Comparison of ENCODE assay signal across 22 cellular contexts in the genomic region with DNA sequence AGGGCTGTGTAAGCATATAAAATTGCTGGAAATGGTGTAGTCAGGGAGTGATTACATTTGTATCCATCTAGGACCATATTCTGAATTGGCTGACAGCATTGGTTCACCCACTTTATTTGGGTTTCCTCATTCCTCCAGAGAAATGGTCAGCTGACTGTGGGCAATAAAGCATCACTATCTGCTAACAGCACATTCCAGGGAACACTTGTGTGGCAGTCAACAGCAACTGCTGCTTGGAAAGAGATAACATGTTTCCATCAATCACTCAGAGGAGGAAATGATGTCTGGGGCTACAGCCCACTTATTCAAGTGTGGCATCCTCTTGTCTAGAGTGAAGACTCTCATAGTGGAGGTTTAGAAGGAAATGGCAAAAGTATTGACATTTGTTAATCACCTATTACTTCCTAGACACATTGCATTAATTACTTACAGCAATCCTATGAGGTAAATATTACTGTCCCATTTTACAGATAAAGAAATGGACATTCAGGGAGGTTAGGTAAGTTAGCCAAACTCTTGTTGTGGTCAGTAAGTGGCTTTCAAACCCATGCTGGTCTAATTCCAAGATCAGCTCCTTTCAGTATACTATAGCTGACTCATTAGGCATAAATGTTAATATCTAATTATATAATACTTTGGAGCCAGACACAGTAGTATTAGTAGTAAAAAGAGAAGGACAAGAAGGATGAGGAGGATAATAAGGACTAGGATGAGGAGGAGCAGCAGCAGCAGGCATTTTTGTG.
A peak's percentile ranks its signal among the peaks of the same experiment; 100 is the strongest.
DNase-seq lines count a peak whose midpoint lies in the region; ATAC-seq, FAIRE-seq and TF ChIP-seq lines count a peak whose summit lies in the region.
"Had no signal": no experiment of that assay in that cellular context is flagged by ENCODE, and none has a peak within 500 bp of the region (broad histone marks: within the 10 kb centered on the region; RNA-seq: fewer than 3 reads in every experiment).

No MANE protein-coding gene starts in this region.

- CTCF ChIA-PET in K562 (lab: Yijun Ruan, JAX; ENCODE audit: low intra/inter-chr PET ratio), result no interaction called here

- peak; percentile 97 for TF ChIP-seq EP300 in K562 (IDR thresholded peaks at IDR 0.05; ENCODE audit: low read length)

- peak overlapping the region; percentile 25; the same call in 1 of the 2 replicates for H3K4me2 ChIP-seq in K562 (ENCODE audit: insufficient read depth, low read length)
- H3K4me2 ChIP-seq: neural progenitor cell had no signal

- no peak overlapping the region for H3K27ac Mint-ChIP-seq in HFFc6
- H3K27ac Mint-ChIP-seq: CD8-positive, alpha-beta T cell; memory B cell; neural progenitor cell; stimulated activated naive CD8-positive, alpha-beta T cell treated with anti-CD3 and anti-CD28 coated beads, Interleukin-15, Interleukin-2, amounts not matched to agents 100 ng/mL and 50 ng/mL, for 24 hours had no signal

- in situ Hi-C loops in K562 (cut with MboI), result no loop called here

- no peak for TF ChIP-seq CTCF in HFFc6 (IDR thresholded peaks at IDR 0.05)
- no peak for TF ChIP-seq CTCF in K562 (IDR thresholded peaks at IDR 0.05 in 2 of 3, conservative IDR thresholded peaks at IDR 0.05 in 1 of 3; ENCODE audit: insufficient read depth in 2 of 3, low read depth in 1 of 3, low read length in 3 of 3)

- TF ChIP-seq POLR2A in K562 (conservative IDR thresholded peaks at IDR 0.05), result no peak

- H3K4me1 Mint-ChIP-seq in HFFc6 (ENCODE audit: low read depth), result peaks cover 21% of the 10 kb centered on the region
- H3K4me1 Mint-ChIP-seq: memory B cell had no signal

- H3K79me2 ChIP-seq in K562 (ENCODE audit: control insufficient read depth, insufficient read depth, low read length), result no peaks in the 10 kb centered on the region

- peak; percentile 92 for FAIRE-seq in K562 (lab: Jason Lieb, UNC)
- FAIRE-seq: keratinocyte had no signal

- no peaks in the 10 kb centered on the region for H3K36me3 Mint-ChIP-seq in HFFc6 (ENCODE audit: low read depth)
- H3K36me3 Mint-ChIP-seq: CD8-positive, alpha-beta T cell; memory B cell; neural progenitor cell had no signal

- H3K9me3 Mint-ChIP-seq in HFFc6, result no peaks in the 10 kb centered on the region
- H3K9me3 Mint-ChIP-seq: CD8-positive, alpha-beta T cell; memory B cell; neural progenitor cell; stimulated activated naive CD8-positive, alpha-beta T cell treated with anti-CD3 and anti-CD28 coated beads, Interleukin-15, Interleukin-2, amounts not matched to agents 100 ng/mL and 50 ng/mL, for 24 hours had no signal

- no peaks in the 10 kb centered on the region for H3K9me1 ChIP-seq in K562 (ENCODE audit: control insufficient read depth, insufficient read depth, low read length)

- no peak overlapping the region for H3K9ac ChIP-seq in K562 (ENCODE audit: insufficient read depth in 1 of 2, low read depth in 2 of 2, low read length in 2 of 2)
- H3K9ac ChIP-seq: neural progenitor cell had no signal

- intact Hi-C loops in K562 (cut with micrococcal nuclease), result no loop called here

- no peak overlapping the region for H3K4me3 ChIP-seq in K562
- H3K4me3 ChIP-seq: colonic mucosa, neural progenitor cell had no signal

- DNase-seq in A172 (ENCODE audit: low spot score) (peak; percentile 4), HFFc6 (peak; percentile 19), K562 (ENCODE audit: extremely low read depth in 1 of 4, low spot score in 3 of 4) (peak; percentile 36 to 81 (median 52)), hepatic stellate cell (ENCODE audit: low spot score) (peak; percentile 8), iPS-NIHi7 (ENCODE audit: extremely low spot score) (no peak), NCI-H2196 (lab: John Stamatoyannopoulos, UW; ENCODE audit: unreplicated experiment) (no peak)
- DNase-seq: ACHN; activated CD4-positive, alpha-beta T cell treated with anti-CD3 and anti-CD28 coated beads for 4 hours; activated CD8-positive, alpha-beta memory T cell treated with anti-CD3 and anti-CD28 coated beads, Interleukin-2, amount 50 U/mL, for 4 hours; activated effector memory CD4-positive, alpha-beta T cell treated with anti-CD3 and anti-CD28 coated beads, Interleukin-2, amount 50 U/mL, for 16 hours; CD8-positive, alpha-beta T cell; colonic mucosa; NCI-H187 treated with DMSO at 0.1 percent for 48 hours; NCI-H526 treated with DMSO at 0.1 percent for 48 hours; PC-3; T-helper 9 cell had no signal

- BruUV-seq in K562 (replicated peaks; lab: Mats Ljungman, UMichigan), result no TSS peak

- no peaks in the 10 kb centered on the region for H3K36me3 ChIP-seq in K562 (ENCODE audit: control insufficient read depth, insufficient read depth, low read length)
- H3K36me3 ChIP-seq: colonic mucosa, neural progenitor cell had no signal

- POLR2A ChIA-PET in K562 (lab: Yijun Ruan, JAX), result interaction anchor here (0.7 kb wide), 1 partner anchor 12 kb away, joined by 3 read pairs; no protein-coding TSS in a partner anchor

- TF ChIP-seq RAD21 in K562 (CRISPR knock-in tag; conservative IDR thresholded peaks at IDR 0.05 in 1 of 2, IDR thresholded peaks at IDR 0.05 in 1 of 2), result no peak

- no peak overlapping the region for H2AFZ ChIP-seq in K562 (ENCODE audit: low read depth, low read length)
- H2AFZ ChIP-seq: neural progenitor cell had no signal

- no peaks in the 10 kb centered on the region for H3K27me3 Mint-ChIP-seq in HFFc6 (ENCODE audit: insufficient read depth)
- H3K27me3 Mint-ChIP-seq: stimulated activated naive CD8-positive, alpha-beta T cell treated with anti-CD3 and anti-CD28 coated beads, Interleukin-15, Interleukin-2, amounts not matched to agents 100 ng/mL and 50 ng/mL, for 24 hours had no signal

- ATAC-seq in K562 (peak; percentile 94), GM21717 (IDR thresholded peaks at IDR 0.05; ENCODE audit: unreplicated experiment) (no peak), HG03095 (IDR thresholded peaks at IDR 0.05; ENCODE audit: unreplicated experiment) (no peak)
- ATAC-seq: CD8-positive, alpha-beta T cell; PC-3 had no signal

- H3K4me1 ChIP-seq in K562 (replicated peaks in 1 of 2; ENCODE audit: control insufficient read depth in 2 of 2, insufficient read depth in 2 of 2, low read length in 2 of 2), result peaks cover 5 to 23% of the 10 kb centered on the region in 2 experiments; a peak in 4 of 5 replicates
- H3K4me1 ChIP-seq: colonic mucosa had no signal

- H4K20me1 ChIP-seq in K562 (replicated peaks; ENCODE audit: control insufficient read depth, insufficient read depth, low read length), result no peaks in the 10 kb centered on the region

- H3K4me3 Mint-ChIP-seq in HFFc6, result no peak overlapping the region
- H3K4me3 Mint-ChIP-seq: CD8-positive, alpha-beta T cell; memory B cell; neural progenitor cell; stimulated activated naive CD8-positive, alpha-beta T cell treated with anti-CD3 and anti-CD28 coated beads, Interleukin-15, Interleukin-2, amounts not matched to agents 100 ng/mL and 50 ng/mL, for 24 hours had no signal

- H3K9me3 ChIP-seq in K562 (replicated peaks; ENCODE audit: control insufficient read depth, insufficient read depth, low read depth, low read length), result no peaks in the 10 kb centered on the region
- H3K9me3 ChIP-seq: colonic mucosa had no signal

- H3K27me3 ChIP-seq in K562 (ENCODE audit: control insufficient read depth in 2 of 2, insufficient read depth in 2 of 2, low read length in 2 of 2), result no peaks in the 10 kb centered on the region
- H3K27me3 ChIP-seq: colonic mucosa, neural progenitor cell had no signal

- no peak overlapping the region for H3K27ac ChIP-seq in K562 (ENCODE audit: extremely low read depth, low read depth, low read length)
- H3K27ac ChIP-seq: colonic mucosa, neural progenitor cell had no signal

TF ChIP-seq in K562, 482 proteins besides CTCF, POLR2A, EP300 and RAD21 (continues in another document):
- TF ChIP-seq, protein P1, sequence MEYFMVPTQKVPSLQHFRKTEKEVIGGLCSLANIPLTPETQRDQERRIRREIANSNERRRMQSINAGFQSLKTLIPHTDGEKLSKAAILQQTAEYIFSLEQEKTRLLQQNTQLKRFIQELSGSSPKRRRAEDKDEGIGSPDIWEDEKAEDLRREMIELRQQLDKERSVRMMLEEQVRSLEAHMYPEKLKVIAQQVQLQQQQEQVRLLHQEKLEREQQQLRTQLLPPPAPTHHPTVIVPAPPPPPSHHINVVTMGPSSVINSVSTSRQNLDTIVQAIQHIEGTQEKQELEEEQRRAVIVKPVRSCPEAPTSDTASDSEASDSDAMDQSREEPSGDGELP (CRISPR knock-in tag; IDR thresholded peaks at IDR 0.05; ENCODE audit: borderline replicate concordance), result peak; percentile 82; the same call in 1 of the 2 replicates
- TF ChIP-seq MTA2 (IDR thresholded peaks at IDR 0.05; ENCODE audit: low read depth) (peak; percentile 98), PYGO2 (tag; IDR thresholded peaks at IDR 0.05) (no peak), KAT2B (IDR thresholded peaks at IDR 0.05; ENCODE audit: low read depth, low read length) (no peak), TEAD1 (CRISPR knock-in tag; IDR thresholded peaks at IDR 0.05) (peak; percentile 95 to 96), BACH1 (tag; IDR thresholded peaks at IDR 0.05) (no peak), ZFP30 (CRISPR knock-in tag; IDR thresholded peaks at IDR 0.05; ENCODE audit: borderline replicate concordance) (no peak), TRIM24 (IDR thresholded peaks at IDR 0.05) (peak; percentile 90 to 94)
- TF ChIP-seq, protein P2, sequence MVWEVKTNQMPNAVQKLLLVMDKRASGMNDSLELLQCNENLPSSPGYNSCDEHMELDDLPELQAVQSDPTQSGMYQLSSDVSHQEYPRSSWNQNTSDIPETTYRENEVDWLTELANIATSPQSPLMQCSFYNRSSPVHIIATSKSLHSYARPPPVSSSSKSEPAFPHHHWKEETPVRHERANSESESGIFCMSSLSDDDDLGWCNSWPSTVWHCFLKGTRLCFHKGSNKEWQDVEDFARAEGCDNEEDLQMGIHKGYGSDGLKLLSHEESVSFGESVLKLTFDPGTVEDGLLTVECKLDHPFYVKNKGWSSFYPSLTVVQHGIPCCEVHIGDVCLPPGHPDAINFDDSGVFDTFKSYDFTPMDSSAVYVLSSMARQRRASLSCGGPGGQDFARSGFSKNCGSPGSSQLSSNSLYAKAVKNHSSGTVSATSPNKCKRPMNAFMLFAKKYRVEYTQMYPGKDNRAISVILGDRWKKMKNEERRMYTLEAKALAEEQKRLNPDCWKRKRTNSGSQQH (CRISPR knock-in tag; IDR thresholded peaks at IDR 0.05), result 0 out of 2 replicates have a peak, but pooled peaks have one; percentile 16

Comparison
In these comparisons a context has a peak if more than half of its experiments do, and no peak if none do; other contexts are left out.
1. DNase-seq: peak in A172 (single experiment), HFFc6 (single experiment), K562 (4 of 4) and hepatic stellate cell (single experiment); none in iPS-NIHi7 (single experiment) and NCI-H2196 (single experiment).